Comparison of ENCODE assay signal across 1 cellular context in genomic region chr2:202238234-202239197, GRCh38.
TF ChIP-seq lines count a peak whose summit lies in the region.

TSS of gene SUMO1 (minus strand) at chr2:202238597. CDS start at chr2:202238451, 146 bp downstream.

TF ChIP-seq in HepG2, 621 proteins besides CTCF, POLR2A, EP300 and RAD21 (continued from another document and continues in another):
- TF ChIP-seq PRDM4 (CRISPR knock-in tag; IDR thresholded peaks at IDR 0.05; ENCODE audit: borderline replicate concordance) (no peak), CEBPB (IDR thresholded peaks at IDR 0.05; ENCODE audit: borderline replicate concordance, low read depth, low read length) (no peak), STAG1 (CRISPR knock-in tag; IDR thresholded peaks at IDR 0.05) (no peak), NR2F2 (IDR thresholded peaks at IDR 0.05; ENCODE audit: borderline replicate concordance, low read depth) (no peak), ZNF503 (CRISPR knock-in tag; IDR thresholded peaks at IDR 0.05) (no peak), ZBTB4 (CRISPR knock-in tag; IDR thresholded peaks at IDR 0.05; ENCODE audit: borderline replicate concordance) (no peak; the same call in 1 of the 2 replicates), ZNF510 (CRISPR knock-in tag; IDR thresholded peaks at IDR 0.05; ENCODE audit: low read depth) (no peak), IKZF1 (IDR thresholded peaks at IDR 0.05) (no peak), ZNF3 (CRISPR knock-in tag; IDR thresholded peaks at IDR 0.05) (no peak), ARID3A (IDR thresholded peaks at IDR 0.05; ENCODE audit: low read depth, low read length) (no peak), CBFB (CRISPR knock-in tag; IDR thresholded peaks at IDR 0.05) (no peak; the same call in 1 of the 2 replicates), ARNT (IDR thresholded peaks at IDR 0.05) (no peak), ZNF660 (CRISPR knock-in tag; IDR thresholded peaks at IDR 0.05; ENCODE audit: borderline replicate concordance, low read depth) (no peak), TFAP4 (IDR thresholded peaks at IDR 0.05; ENCODE audit: borderline replicate concordance, low read depth) (no peak), DMAP1 (CRISPR knock-in tag; IDR thresholded peaks at IDR 0.05) (peak; percentile 66; the same call in 1 of the 2 replicates), HHEX (CRISPR knock-in tag; IDR thresholded peaks at IDR 0.05) (no peak), ZNF770 (CRISPR knock-in tag; IDR thresholded peaks at IDR 0.05) (no peak), KDM5A (IDR thresholded peaks at IDR 0.05; ENCODE audit: borderline replicate concordance, low read length) (peak; percentile 93), CC2D1A (CRISPR knock-in tag; IDR thresholded peaks at IDR 0.05) (peak; percentile 67; the same call in 1 of the 2 replicates), REST (IDR thresholded peaks at IDR 0.05; ENCODE audit: borderline replicate concordance in 1 of 2, low read depth in 1 of 2, low read length in 2 of 2) (no peak; a peak in 1 of 4 replicates), ZNF615 (CRISPR knock-in tag; IDR thresholded peaks at IDR 0.05; ENCODE audit: borderline replicate concordance) (no peak), CBX2 (IDR thresholded peaks at IDR 0.05; ENCODE audit: low read depth, low read length) (no peak), CBX2 (CRISPR knock-in tag; IDR thresholded peaks at IDR 0.05; ENCODE audit: low read depth) (0 out of 2 replicates have a peak, but pooled peaks have one; percentile 41), NFIC (IDR thresholded peaks at IDR 0.05; ENCODE audit: low read length) (no peak), ZBTB3 (CRISPR knock-in tag; IDR thresholded peaks at IDR 0.05; ENCODE audit: borderline replicate concordance, low read depth) (no peak), ZNF235 (CRISPR knock-in tag; IDR thresholded peaks at IDR 0.05; ENCODE audit: borderline replicate concordance) (peak; percentile 89; the same call in 1 of the 2 replicates), ZNF570 (CRISPR knock-in tag; IDR thresholded peaks at IDR 0.05; ENCODE audit: borderline replicate concordance) (no peak), PRDM10 (CRISPR knock-in tag; IDR thresholded peaks at IDR 0.05; ENCODE audit: low read depth) (no peak), TRIM24 (CRISPR knock-in tag; IDR thresholded peaks at IDR 0.05) (no peak), SRSF9 (IDR thresholded peaks at IDR 0.05; ENCODE audit: borderline replicate concordance, insufficient read depth, low read depth, low read length, poor library complexity, severe bottlenecking) (no peak), ZNF230 (CRISPR knock-in tag; IDR thresholded peaks at IDR 0.05) (peak; percentile 45; the same call in 1 of the 2 replicates), HOXD1 (CRISPR knock-in tag; IDR thresholded peaks at IDR 0.05) (peak; percentile 68; the same call in 1 of the 2 replicates)
